10 cellular contexts compared by ENCODE assay signal in the genomic region with DNA sequence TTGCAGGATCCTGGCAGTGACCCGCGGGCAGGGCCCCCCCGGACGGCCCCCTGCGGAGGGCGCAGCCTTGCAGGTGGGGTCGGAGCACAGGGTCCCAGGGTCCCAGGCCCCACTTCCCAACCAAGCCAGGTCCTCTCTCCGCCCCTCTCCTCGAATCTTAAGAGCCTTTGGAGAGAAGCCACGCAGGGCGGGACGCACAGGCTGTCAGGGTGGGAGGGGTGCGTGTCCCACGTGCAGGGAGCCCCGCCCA. TPM values are rescaled to one million over a fixed set of nuclear protein-coding genes. Genes with fewer than 3 reads are reported as not detected.
A peak's percentile ranks its signal among the peaks of the same experiment; 100 is the strongest.
DNase-seq lines count a peak whose midpoint lies in the region; ATAC-seq and TF ChIP-seq lines count a peak whose summit lies in the region.
"Had no signal": no experiment of that assay in that cellular context is flagged by ENCODE, and none has a peak within 500 bp of the region (broad histone marks: within the 10 kb centered on the region; RNA-seq: fewer than 3 reads in every experiment).

No MANE protein-coding gene starts in this region.

- H3K27ac Mint-ChIP-seq in effector memory CD8-positive, alpha-beta T cell = no peak overlapping the region

- H3K9me3 Mint-ChIP-seq in effector memory CD8-positive, alpha-beta T cell = no peaks in the 10 kb centered on the region

- H3K4me1 Mint-ChIP-seq in effector memory CD8-positive, alpha-beta T cell (ENCODE audit: low read depth in 2 of 2) = peaks cover 0 to 1% of the 10 kb centered on the region in 2 donors

- no peak overlapping the region for H3K4me3 ChIP-seq in neuron (ENCODE audit: low read length)
- peak overlapping the region in 2 of 4 donors; percentile 14 to 35 for H3K4me3 ChIP-seq in tibial nerve

- peak overlapping the region; percentile 29 for H2AFZ ChIP-seq in neuron (ENCODE audit: low read depth, low read length)

- H3K27me3 Mint-ChIP-seq in effector memory CD8-positive, alpha-beta T cell = peaks cover 26 to 77% of the 10 kb centered on the region in 2 donors

- H3K9me3 ChIP-seq in neuron (ENCODE audit: low read length) (no peaks in the 10 kb centered on the region), tibial nerve (no peaks in the 10 kb centered on the region)
- H3K9me3 ChIP-seq: prostate gland had no signal

- 1 to 18% methylated on average over 8 to 14 of the region's 15 CpGs for WGBS in tibial nerve, 2 donors

- ATAC-seq in effector memory CD8-positive, alpha-beta T cell (replicated peaks) = peak; percentile 3
- no peak for ATAC-seq in GM19395 (IDR thresholded peaks at IDR 0.05; ENCODE audit: unreplicated experiment)

- DNase-seq in COR-L47 (lab: John Stamatoyannopoulos, UW) (peak; percentile 59), LHCN-M2 (ENCODE audit: low read depth) (peak; percentile 57), dedifferentiated amniotic fluid mesenchymal stem cell (ENCODE audit: extremely low spot score) (no peak), NCI-H2081 treated with DMSO at 0.1 percent for 48 hours (lab: John Stamatoyannopoulos, UW) (no peak), tibial nerve (ENCODE audit: low spot score in 2 of 2) (no peak)
- no peak for DNase-seq in effector memory CD8-positive, alpha-beta T cell

- H3K27ac ChIP-seq in tibial nerve = peak overlapping the region in 2 of 4 donors; percentile 21 to 79
- H3K27ac ChIP-seq: foreskin keratinocyte, prostate gland had no signal

- H3K4me3 Mint-ChIP-seq in effector memory CD8-positive, alpha-beta T cell = no peak overlapping the region

- TF ChIP-seq EP300 in tibial nerve (IDR thresholded peaks at IDR 0.05) = no peak

- no peaks in the 10 kb centered on the region for H3K36me3 ChIP-seq in neuron (ENCODE audit: insufficient read depth, low read length)
- no peaks in the 10 kb centered on the region for H3K36me3 ChIP-seq in tibial nerve
- H3K36me3 ChIP-seq: prostate gland had no signal

- peaks cover 7% of the 10 kb centered on the region for H3K36me3 Mint-ChIP-seq in effector memory CD8-positive, alpha-beta T cell (ENCODE audit: insufficient read depth)

- H3K27me3 ChIP-seq in neuron (ENCODE audit: insufficient read depth, low read length) (no peaks in the 10 kb centered on the region), tibial nerve (peaks cover 0 to 25% of the 10 kb centered on the region in 2 donors)

- H3K4me1 ChIP-seq in neuron (ENCODE audit: insufficient read depth, low read length) (peaks cover 27% of the 10 kb centered on the region), tibial nerve (peaks cover 0 to 32% (median 6%) of the 10 kb centered on the region in 4 donors)
- H3K4me1 ChIP-seq: foreskin keratinocyte, prostate gland had no signal

- TF ChIP-seq CTCF in tibial nerve (IDR thresholded peaks at IDR 0.05) = no peak

- no peak for TF ChIP-seq POLR2A in tibial nerve (IDR thresholded peaks at IDR 0.05)

RNA-seq across cellular contexts. Expression of a gene that starts 18.4 kb away (rescaled TPM):
- total RNA-seq in LHCN-M2 (2014; rRNA removed) = 7.6 and 8.9 TPM in 2 replicates
- polyA plus RNA-seq in LHCN-M2 (2012) = 8.7 TPM
- total RNA-seq in tibial nerve = 100 to 1,000 TPM in 3 of 4 donors, 10 to 100 TPM in 1; 95.2 to 229 (median 179) TPM

RNA-seq across cellular contexts. Expression of a gene that starts 43.0 kb away (rescaled TPM):
- total RNA-seq in LHCN-M2 (2014; rRNA removed) (36.2 and 40.2 TPM in 2 replicates), tibial nerve (100 to 1,000 TPM in 3 of 4 donors, 10 to 100 TPM in 1; 79.6 to 292 (median 151) TPM)
- polyA plus RNA-seq in LHCN-M2 (2012) = 33.0 TPM

Comparison
In these comparisons a context has a peak if more than half of its experiments do, and no peak if none do; other contexts are left out.
1. DNase-seq: peak in COR-L47 (single experiment) and LHCN-M2 (single experiment); none in effector memory CD8-positive, alpha-beta T cell (0 of 3), dedifferentiated amniotic fluid mesenchymal stem cell (single experiment), NCI-H2081 treated with DMSO at 0.1 percent for 48 hours (single experiment) and tibial nerve (0 of 2).